In genomic region chr1:27887215-27888035, GRCh38 we compare ENCODE assay signal across 10 cellular contexts. TPM values are rescaled to one million over a fixed set of nuclear protein-coding genes. Genes with fewer than 3 reads are reported as not detected.
DNase-seq lines count a peak whose midpoint lies in the region; ATAC-seq and TF ChIP-seq lines count a peak whose summit lies in the region.
"Had no signal": no experiment of that assay in that cellular context is flagged by ENCODE, and none has a peak within 500 bp of the region (broad histone marks: within the 10 kb centered on the region; RNA-seq: fewer than 3 reads in every experiment).

No MANE protein-coding gene starts in this region.

- H3K27me3 ChIP-seq in esophagus (ENCODE audit: control insufficient read depth in 1 of 2, insufficient read depth in 2 of 2, low read length in 2 of 2) (no peaks in the 10 kb centered on the region), upper lobe of right lung (no peaks in the 10 kb centered on the region)
- H3K27me3 ChIP-seq: thyroid gland had no signal

- H3K4me1 ChIP-seq in esophagus (ENCODE audit: control insufficient read depth in 2 of 2, insufficient read depth in 2 of 2, low read length in 1 of 2) (no peaks in the 10 kb centered on the region), upper lobe of right lung (peaks cover 49% of the 10 kb centered on the region)
- H3K4me1 ChIP-seq: Caco-2 had no signal

- intact Hi-C loops in upper lobe of right lung (cut with DNase I), result no loop called here

- H3K4me3 ChIP-seq in esophagus (ENCODE audit: low read depth in 1 of 2, low read length in 2 of 2) (no peak overlapping the region), upper lobe of right lung (no peak overlapping the region)
- H3K4me3 ChIP-seq: thyroid gland had no signal

- no peaks in the 10 kb centered on the region for H3K9me3 ChIP-seq in esophagus (ENCODE audit: control insufficient read depth in 2 of 2, insufficient read depth in 1 of 2, low read depth in 1 of 2, low read length in 1 of 2)
- H3K9me3 ChIP-seq in upper lobe of right lung, result no peaks in the 10 kb centered on the region
- H3K9me3 ChIP-seq: Caco-2, thyroid gland had no signal

- H3K36me3 ChIP-seq in esophagus (ENCODE audit: control insufficient read depth in 2 of 2, insufficient read depth in 2 of 2, low read length in 1 of 2) (peaks cover 0 to 10% of the 10 kb centered on the region in 2 donors), upper lobe of right lung (peaks cover 51% of the 10 kb centered on the region)

- ATAC-seq in upper lobe of right lung (peak; percentile 23), HG03097 (IDR thresholded peaks at IDR 0.05; ENCODE audit: low FRiP score, unreplicated experiment) (no peak)

- DNase-seq in stimulated activated CD4-positive, alpha-beta T cell treated with anti-CD3 and anti-CD28 coated beads, Interleukin-1b, Interleukin-23, amount 100 ng/mL, for 48 hours, result peak; percentile 15
- DNase-seq in stimulated activated CD4-positive, alpha-beta T cell treated with anti-CD3 and anti-CD28 coated beads, Interleukin-12 subunit alpha, Interleukin-12 subunit beta, amount 100 ng/mL, for 4 hours, result no peak
- DNase-seq in upper lobe of right lung (peak; percentile 54), osteocyte (ENCODE audit: extremely low spot score, unreplicated experiment) (no peak), ureter (ENCODE audit: low spot score) (no peak)
- DNase-seq: Caco-2, thyroid gland had no signal

- H3K27ac ChIP-seq in esophagus (ENCODE audit: low read depth in 2 of 2, low read length in 1 of 2), result peak overlapping the region; percentile 47 to 73
- H3K27ac ChIP-seq in upper lobe of right lung, result peak overlapping the region; percentile 66
- H3K27ac ChIP-seq: thyroid gland had no signal

- H3K27ac Mint-ChIP-seq in T-helper 1 cell treated with Interleukin-12 subunit alpha and Interleukin-12 subunit beta and Interleukin-4 antibody, amounts not matched to agents 30 μg/mL and 1 μg/mL, for 36 hours, result peak overlapping the region; percentile 92
- no peak overlapping the region for H3K27ac Mint-ChIP-seq in osteocyte (ENCODE audit: unreplicated experiment)

- H3K4me3 Mint-ChIP-seq in T-helper 1 cell treated with Interleukin-12 subunit alpha and Interleukin-12 subunit beta and Interleukin-4 antibody, amounts not matched to agents 30 μg/mL and 1 μg/mL, for 36 hours, result peak overlapping the region; percentile 70
- no peak overlapping the region for H3K4me3 Mint-ChIP-seq in osteocyte (ENCODE audit: unreplicated experiment)

- peaks cover 77% of the 10 kb centered on the region for H3K36me3 Mint-ChIP-seq in T-helper 1 cell treated with Interleukin-12 subunit alpha and Interleukin-12 subunit beta and Interleukin-4 antibody, amounts not matched to agents 30 μg/mL and 1 μg/mL, for 36 hours (ENCODE audit: low read depth)
- peaks cover 15% of the 10 kb centered on the region for H3K36me3 Mint-ChIP-seq in osteocyte (ENCODE audit: unreplicated experiment)

- 70 to 72% methylated on average over 8 of the region's 8 CpGs for WGBS in esophagus, 2 donors

- no peaks in the 10 kb centered on the region for H3K27me3 Mint-ChIP-seq in T-helper 1 cell treated with Interleukin-12 subunit alpha and Interleukin-12 subunit beta and Interleukin-4 antibody, amounts not matched to agents 30 μg/mL and 1 μg/mL, for 36 hours (ENCODE audit: low read depth)
- H3K27me3 Mint-ChIP-seq in osteocyte (ENCODE audit: unreplicated experiment), result no peaks in the 10 kb centered on the region

- H3K4me1 Mint-ChIP-seq in T-helper 1 cell treated with Interleukin-12 subunit alpha and Interleukin-12 subunit beta and Interleukin-4 antibody, amounts not matched to agents 30 μg/mL and 1 μg/mL, for 36 hours (ENCODE audit: low read depth), result peaks cover 77% of the 10 kb centered on the region
- no peaks in the 10 kb centered on the region for H3K4me1 Mint-ChIP-seq in osteocyte (ENCODE audit: unreplicated experiment)

- TF ChIP-seq CTCF in upper lobe of right lung (IDR thresholded peaks at IDR 0.05) (no peak), osteocyte (IDR thresholded peaks at IDR 0.05) (no peak)

- no peaks in the 10 kb centered on the region for H3K9me3 Mint-ChIP-seq in T-helper 1 cell treated with Interleukin-12 subunit alpha and Interleukin-12 subunit beta and Interleukin-4 antibody, amounts not matched to agents 30 μg/mL and 1 μg/mL, for 36 hours
- H3K9me3 Mint-ChIP-seq in osteocyte (ENCODE audit: unreplicated experiment), result no peaks in the 10 kb centered on the region

RNA-seq across cellular contexts. Expression of gene THEMIS2, which starts 15.1 kb away (rescaled TPM):
- polyA plus RNA-seq in esophagus, result 1 to 10 TPM; 2.5 to 2.7 TPM
- total RNA-seq in upper lobe of right lung, result 89.6 TPM
- 3.7 and 4.0 TPM in 2 replicates for total RNA-seq in osteocyte
- total RNA-seq in ureter, result 10.7 TPM

RNA-seq across cellular contexts. Expression of gene RPA2, which starts 26.9 kb away (rescaled TPM):
- polyA plus RNA-seq in esophagus, result 10 to 100 TPM; 13.7 to 22.4 TPM
- total RNA-seq in upper lobe of right lung (22.4 TPM), osteocyte (20.4 and 21.3 TPM in 2 replicates), ureter (33.3 TPM)

RNA-seq across cellular contexts. Expression of gene SMPDL3B, which starts 47.4 kb away (rescaled TPM):
- under 1 TPM; 0.59 to 0.98 TPM for polyA plus RNA-seq in esophagus
- total RNA-seq in upper lobe of right lung (29.1 TPM), osteocyte (not detected in 2 replicates), ureter (0.83 TPM)

RNA-seq across cellular contexts. Expression of gene PPP1R8, which starts 56.8 kb away (rescaled TPM):
- 10 to 100 TPM; 15.5 to 27.2 TPM for polyA plus RNA-seq in esophagus
- 33.0 TPM for total RNA-seq in upper lobe of right lung
- total RNA-seq in osteocyte, result 49.5 and 49.6 TPM in 2 replicates
- total RNA-seq in ureter, result 46.2 TPM

Comparison
In these comparisons a context has a peak if more than half of its experiments do, and no peak if none do; other contexts are left out.
1. DNase-seq: peak in stimulated activated CD4-positive, alpha-beta T cell treated with anti-CD3 and anti-CD28 coated beads, Interleukin-1b, Interleukin-23, amount 100 ng/mL, for 48 hours (single experiment) and upper lobe of right lung (single experiment); none in stimulated activated CD4-positive, alpha-beta T cell treated with anti-CD3 and anti-CD28 coated beads, Interleukin-12 subunit alpha, Interleukin-12 subunit beta, amount 100 ng/mL, for 4 hours (single experiment), osteocyte (single experiment) and ureter (single experiment).
2. RNA of gene SMPDL3B, which starts 47.4 kb away (total RNA-seq): 29.1 TPM in upper lobe of right lung (single experiment); 0.83 TPM in ureter (single experiment) and not detected in osteocyte; every median in the first group is over 10 times any median in the second.